In genomic region chr6:10720229-10720959, GRCh38 we compare ENCODE assay signal across 1 cellular context.
A peak's percentile ranks its signal among the peaks of the same experiment; 100 is the strongest.
TF ChIP-seq lines count a peak whose summit lies in the region.

No MANE protein-coding gene starts in this region.

TF ChIP-seq in HepG2, 621 proteins besides CTCF, POLR2A, EP300 and RAD21 (continued from another document and continues in another):
- 0 out of 2 replicates have a peak, but pooled peaks have one; percentile 26 for TF ChIP-seq ZBTB2 (CRISPR knock-in tag; IDR thresholded peaks at IDR 0.05; ENCODE audit: low read depth)
- no peak for TF ChIP-seq SRF (IDR thresholded peaks at IDR 0.05; ENCODE audit: low read depth, low read length)
- TF ChIP-seq ZNF75D (CRISPR knock-in tag; IDR thresholded peaks at IDR 0.05; ENCODE audit: borderline replicate concordance) = no peak
- TF ChIP-seq PHF21A (CRISPR knock-in tag; IDR thresholded peaks at IDR 0.05) = no peak; the same call in 1 of the 2 replicates
- no peak for TF ChIP-seq STAG1 (CRISPR knock-in tag; IDR thresholded peaks at IDR 0.05)
- no peak for TF ChIP-seq ZNF770 (CRISPR knock-in tag; IDR thresholded peaks at IDR 0.05)
- TF ChIP-seq ZNF367 (CRISPR knock-in tag; IDR thresholded peaks at IDR 0.05; ENCODE audit: borderline replicate concordance) = no peak
- no peak for TF ChIP-seq MAFK (conservative IDR thresholded peaks at IDR 0.05 in 1 of 2, IDR thresholded peaks at IDR 0.05 in 1 of 2; ENCODE audit: low read length in 2 of 2)
- no peak for TF ChIP-seq HCFC1 (IDR thresholded peaks at IDR 0.05; ENCODE audit: low read depth, low read length)
- no peak for TF ChIP-seq MXD1 (CRISPR knock-in tag; IDR thresholded peaks at IDR 0.05)
- TF ChIP-seq SMARCC2 (IDR thresholded peaks at IDR 0.05) = no peak
- no peak for TF ChIP-seq NFYC (CRISPR knock-in tag; IDR thresholded peaks at IDR 0.05)
- no peak for TF ChIP-seq ZNF337 (CRISPR knock-in tag; IDR thresholded peaks at IDR 0.05; ENCODE audit: borderline replicate concordance, low read depth)
- TF ChIP-seq SRY (CRISPR knock-in tag; IDR thresholded peaks at IDR 0.05) = peak; percentile 59
- TF ChIP-seq ZNF34 (CRISPR knock-in tag; IDR thresholded peaks at IDR 0.05; ENCODE audit: borderline replicate concordance) = no peak
- no peak for TF ChIP-seq ZNF562 (CRISPR knock-in tag; IDR thresholded peaks at IDR 0.05; ENCODE audit: borderline replicate concordance)
- TF ChIP-seq CHD4 (IDR thresholded peaks at IDR 0.05; ENCODE audit: borderline replicate concordance, low read length) = no peak
- 0 out of 2 replicates have a peak, but pooled peaks have one; percentile 0 for TF ChIP-seq ZNF619 (CRISPR knock-in tag; IDR thresholded peaks at IDR 0.05)
- TF ChIP-seq ELF1 (CRISPR knock-in tag; IDR thresholded peaks at IDR 0.05) = peak; percentile 61
- no peak for TF ChIP-seq KIAA2018 (CRISPR knock-in tag; IDR thresholded peaks at IDR 0.05; ENCODE audit: borderline replicate concordance)
- TF ChIP-seq ATF6 (CRISPR knock-in tag; conservative IDR thresholded peaks at IDR 0.05) = no peak
- TF ChIP-seq AGO1 (IDR thresholded peaks at IDR 0.05; ENCODE audit: low read depth, low read length, poor library complexity, severe bottlenecking) = no peak
- no peak for TF ChIP-seq BORCS8-MEF2B (CRISPR knock-in tag; IDR thresholded peaks at IDR 0.05)
- TF ChIP-seq ZNF274 (CRISPR knock-in tag; IDR thresholded peaks at IDR 0.05) = no peak
- no peak for TF ChIP-seq SOX13 (IDR thresholded peaks at IDR 0.05)
- TF ChIP-seq SOX13 (CRISPR knock-in tag; conservative IDR thresholded peaks at IDR 0.05 in 1 of 2, IDR thresholded peaks at IDR 0.05 in 1 of 2) = no peak; a peak in 1 of 4 replicates
- peak; percentile 25; the same call in 1 of the 2 replicates for TF ChIP-seq SAFB2 (CRISPR knock-in tag; IDR thresholded peaks at IDR 0.05; ENCODE audit: borderline replicate concordance, low read depth)
- TF ChIP-seq ZNF879 (CRISPR knock-in tag; IDR thresholded peaks at IDR 0.05) = peak; percentile 82
- TF ChIP-seq ZFP90 (CRISPR knock-in tag; IDR thresholded peaks at IDR 0.05; ENCODE audit: borderline replicate concordance) = peak; percentile 69; the same call in 1 of the 2 replicates
- TF ChIP-seq SKIL (CRISPR knock-in tag; IDR thresholded peaks at IDR 0.05; ENCODE audit: borderline replicate concordance) = peak; percentile 9; the same call in 1 of the 2 replicates
- TF ChIP-seq MXD3 (CRISPR knock-in tag; IDR thresholded peaks at IDR 0.05) = peak; percentile 66; the same call in 1 of the 2 replicates
- peak; percentile 93; the same call in 1 of the 2 replicates for TF ChIP-seq ZNF546 (CRISPR knock-in tag; conservative IDR thresholded peaks at IDR 0.05)
- TF ChIP-seq ZNF576 (CRISPR knock-in tag; IDR thresholded peaks at IDR 0.05) = no peak; the same call in 1 of the 2 replicates
- TF ChIP-seq ZSCAN22 (CRISPR knock-in tag; IDR thresholded peaks at IDR 0.05) = no peak
- TF ChIP-seq ZNF512B (CRISPR knock-in tag; IDR thresholded peaks at IDR 0.05; ENCODE audit: borderline replicate concordance) = peak; percentile 18; the same call in 1 of the 2 replicates
